In the genomic region with DNA sequence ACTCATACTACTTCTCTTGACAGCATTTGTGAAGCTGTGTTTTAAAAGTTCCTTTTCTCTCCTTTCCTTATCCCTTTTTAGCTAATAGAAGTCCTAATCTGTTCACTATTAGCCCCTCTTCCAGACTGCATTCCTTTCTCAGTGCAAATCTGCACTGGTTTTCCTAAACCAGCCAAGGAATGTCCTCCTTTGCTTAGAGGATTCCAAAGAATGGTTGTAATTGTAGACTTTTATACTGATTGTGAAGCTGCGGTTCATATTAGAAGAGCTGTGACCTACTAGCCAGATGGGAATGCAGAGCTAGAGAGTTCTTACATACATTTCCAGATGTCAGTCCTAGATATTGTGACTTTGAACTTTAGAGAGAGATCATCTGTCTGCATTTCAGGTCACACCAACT, we compare ENCODE assay signal across 24 cellular contexts.
DNase-seq lines count a peak whose midpoint lies in the region; ATAC-seq, FAIRE-seq and TF ChIP-seq lines count a peak whose summit lies in the region.
"Had no signal": no experiment of that assay in that cellular context is flagged by ENCODE, and none has a peak within 500 bp of the region (broad histone marks: within the 10 kb centered on the region; RNA-seq: fewer than 3 reads in every experiment).

No MANE protein-coding gene starts in this region.

- no peaks in the 10 kb centered on the region for H3K27me3 ChIP-seq in heart left ventricle
- H3K27me3 ChIP-seq in right atrium auricular region, result no peaks in the 10 kb centered on the region
- no peaks in the 10 kb centered on the region for H3K27me3 ChIP-seq in aorta (ENCODE audit: control insufficient read depth in 1 of 2, insufficient read depth in 2 of 2, low read length in 1 of 2)
- H3K27me3 ChIP-seq: transverse colon had no signal

- H3K4me1 ChIP-seq in heart left ventricle (peaks cover 0 to 32% (median 9%) of the 10 kb centered on the region in 12 donors), right atrium auricular region (peaks cover 0 to 11% of the 10 kb centered on the region in 2 donors), aorta (ENCODE audit: control insufficient read depth in 1 of 2, insufficient read depth in 2 of 2, low read length in 2 of 2) (peaks cover 0 to 2% of the 10 kb centered on the region in 2 donors)

- no peaks in the 10 kb centered on the region for H3K9me3 Mint-ChIP-seq in endothelial cell (ENCODE audit: unreplicated experiment)
- H3K9me3 Mint-ChIP-seq: endodermal cell; IgD-negative memory B cell; stimulated activated effector memory CD8-positive, alpha-beta T cell treated with anti-CD3 and anti-CD28 coated beads, Interleukin-12 subunit alpha, Interleukin-12 subunit beta, amount 100 ng/mL, for 72 hours had no signal

- no peak overlapping the region for H3K4me3 Mint-ChIP-seq in endothelial cell (ENCODE audit: unreplicated experiment)
- H3K4me3 Mint-ChIP-seq: endodermal cell; IgD-negative memory B cell; stimulated activated effector memory CD8-positive, alpha-beta T cell treated with anti-CD3 and anti-CD28 coated beads, Interleukin-12 subunit alpha, Interleukin-12 subunit beta, amount 100 ng/mL, for 72 hours; T-helper 17 cell had no signal

- intact Hi-C loops in heart left ventricle (cut with DNase I) (loop anchor here in 7 of 10 donors (5.0 to 10.0 kb wide), 9 partner anchors 83 to 830 kb away; partner anchors contain the start of genes CNOT2 (in 3 of the 7) and KCNMB4 (in 1 of the 7)), aorta (cut with DNase I) (loop anchor here in 1 of 2 donors (5.0 to 10.0 kb wide), 2 partner anchors 348 to 460 kb away; partner anchors contain the start of gene KCNMB4)

- 19 to 63% (median 54%) methylated on average over 1 of the region's 1 CpG for WGBS in heart left ventricle, 4 donors
- WGBS in aorta, 2 donors, result 2 to 6% methylated on average over 1 of the region's 1 CpG

- H3K36me3 ChIP-seq in heart left ventricle, result no peaks in the 10 kb centered on the region
- no peaks in the 10 kb centered on the region for H3K36me3 ChIP-seq in right atrium auricular region
- H3K36me3 ChIP-seq in aorta (ENCODE audit: control insufficient read depth in 1 of 2, insufficient read depth in 2 of 2, low read length in 1 of 2), result no peaks in the 10 kb centered on the region
- H3K36me3 ChIP-seq: transverse colon had no signal

- H3K27ac ChIP-seq in heart left ventricle (peak overlapping the region in 4 of 12 donors; percentile 6 to 58 (median 20)), right atrium auricular region (no peak overlapping the region), aorta (ENCODE audit: low read depth in 1 of 2, low read length in 2 of 2) (no peak overlapping the region)
- H3K27ac ChIP-seq: transverse colon had no signal

- no peak for DNase-seq in heart left ventricle
- DNase-seq in right atrium auricular region (ENCODE audit: low spot score), result no peak
- peak; percentile 68 for DNase-seq in astrocyte of the spinal cord (ENCODE audit: low read depth, low spot score)
- DNase-seq in hepatic stellate cell (ENCODE audit: low spot score), result peak; percentile 28
- DNase-seq in aorta, result no peak
- DNase-seq in GM12891 (ENCODE audit: insufficient read length, low spot score), result no peak
- no peak for DNase-seq in endothelial cell (ENCODE audit: low spot score)
- DNase-seq: activated CD4-positive, CD25-positive, alpha-beta regulatory T cell; activated effector memory CD4-positive, alpha-beta T cell treated with anti-CD3 and anti-CD28 coated beads, Interleukin-2, amount 50 U/mL, for 16 hours; endodermal cell; glutamatergic neuron; islet precursor cell; midbrain; NCI-H82; occipital lobe; T-helper 17 cell; transverse colon had no signal

- ATAC-seq in heart left ventricle (peak; percentile 18 to 75 (median 31)), aorta (ENCODE audit: low FRiP score) (peak; percentile 26), HG03571 (IDR thresholded peaks at IDR 0.05; ENCODE audit: unreplicated experiment) (no peak)
- ATAC-seq: stimulated activated effector memory CD8-positive, alpha-beta T cell treated with anti-CD3 and anti-CD28 coated beads, Interleukin-12 subunit alpha, Interleukin-12 subunit beta, amount 100 ng/mL, for 72 hours; T-helper 17 cell had no signal

- peaks cover 2% of the 10 kb centered on the region for H3K36me3 Mint-ChIP-seq in endothelial cell (ENCODE audit: low read depth, unreplicated experiment)
- H3K36me3 Mint-ChIP-seq: IgD-negative memory B cell; stimulated activated effector memory CD8-positive, alpha-beta T cell treated with anti-CD3 and anti-CD28 coated beads, Interleukin-12 subunit alpha, Interleukin-12 subunit beta, amount 100 ng/mL, for 72 hours had no signal

- no peaks in the 10 kb centered on the region for H3K9me3 ChIP-seq in heart left ventricle
- H3K9me3 ChIP-seq in right atrium auricular region, result no peaks in the 10 kb centered on the region
- no peaks in the 10 kb centered on the region for H3K9me3 ChIP-seq in aorta (ENCODE audit: control insufficient read depth, low read length)
- H3K9me3 ChIP-seq: transverse colon had no signal

- no peak for FAIRE-seq in GM12891 (lab: Jason Lieb, UNC)
- FAIRE-seq: bronchial epithelial cell, G401.6, H54 had no signal

- TF ChIP-seq POLR2A in heart left ventricle (IDR thresholded peaks at IDR 0.05) (no peak), GM12891 (IDR thresholded peaks at IDR 0.05; ENCODE audit: low read depth, low read length) (no peak)

- H3K27ac Mint-ChIP-seq in endothelial cell (ENCODE audit: unreplicated experiment), result no peak overlapping the region
- H3K27ac Mint-ChIP-seq: endodermal cell; stimulated activated effector memory CD8-positive, alpha-beta T cell treated with anti-CD3 and anti-CD28 coated beads, Interleukin-12 subunit alpha, Interleukin-12 subunit beta, amount 100 ng/mL, for 72 hours; T-helper 17 cell had no signal

- TF ChIP-seq CTCF in heart left ventricle (IDR thresholded peaks at IDR 0.05), result no peak
- no peak for TF ChIP-seq CTCF in right atrium auricular region (IDR thresholded peaks at IDR 0.05)
- TF ChIP-seq CTCF in astrocyte of the spinal cord (IDR thresholded peaks at IDR 0.05; ENCODE audit: low read depth, low read length), result no peak
- no peak for TF ChIP-seq CTCF in endothelial cell (IDR thresholded peaks at IDR 0.05; ENCODE audit: unreplicated experiment)

- in situ Hi-C loops in astrocyte of the spinal cord (cut with HindIII; ENCODE audit: low sequenced_read_pairs), result no loop called here

- peaks cover 4% of the 10 kb centered on the region for H3K27me3 Mint-ChIP-seq in endothelial cell (ENCODE audit: unreplicated experiment)

- peaks cover 65% of the 10 kb centered on the region for H3K4me1 Mint-ChIP-seq in endothelial cell (ENCODE audit: unreplicated experiment)
- H3K4me1 Mint-ChIP-seq: stimulated activated effector memory CD8-positive, alpha-beta T cell treated with anti-CD3 and anti-CD28 coated beads, Interleukin-12 subunit alpha, Interleukin-12 subunit beta, amount 100 ng/mL, for 72 hours had no signal

- H3K4me3 ChIP-seq in heart left ventricle (no peak overlapping the region), right atrium auricular region (no peak overlapping the region), astrocyte of the spinal cord (ENCODE audit: low read depth, low read length) (no peak overlapping the region), aorta (ENCODE audit: low read length in 2 of 2) (no peak overlapping the region)
- H3K4me3 ChIP-seq: skin epidermis, transverse colon had no signal

TF ChIP-seq in GM12891, 5 proteins besides CTCF, POLR2A, EP300 and RAD21:
- TF ChIP-seq PAX5 (IDR thresholded peaks at IDR 0.05; ENCODE audit: insufficient read depth, low read length, severe bottlenecking) (no peak), SPI1 (IDR thresholded peaks at IDR 0.05; ENCODE audit: low read depth, low read length) (no peak), POU2F2 (IDR thresholded peaks at IDR 0.05; ENCODE audit: low read depth, low read length) (no peak), TAF1 (IDR thresholded peaks at IDR 0.05; ENCODE audit: low read depth, low read length) (no peak), POLR2AphosphoS5 (IDR thresholded peaks at IDR 0.05; ENCODE audit: low read depth, low read length) (no peak)
TF ChIP-seq in GM12891: peak in this region for 0.

Comparison
In these comparisons a context has a peak if more than half of its experiments do, and no peak if none do; other contexts are left out.
1. DNase-seq: peak in astrocyte of the spinal cord (single experiment) and hepatic stellate cell (single experiment); none in heart left ventricle (0 of 5), right atrium auricular region (single experiment), aorta (0 of 2), GM12891 (single experiment) and endothelial cell (single experiment).